Comparison of ENCODE assay signal across 20 cellular contexts in genomic region chr4:66769436-66769835, GRCh38.
DNase-seq lines count a peak whose midpoint lies in the region; FAIRE-seq and TF ChIP-seq lines count a peak whose summit lies in the region.
"Had no signal": no experiment of that assay in that cellular context is flagged by ENCODE, and none has a peak within 500 bp of the region (broad histone marks: within the 10 kb centered on the region; RNA-seq: fewer than 3 reads in every experiment).

No MANE protein-coding gene starts in this region.

- no peak overlapping the region for H3K9ac ChIP-seq in astrocyte (ENCODE audit: low read length)

- H3K4me2 ChIP-seq in astrocyte (ENCODE audit: low read length): no peak overlapping the region

- H3K36me3 ChIP-seq in astrocyte (ENCODE audit: insufficient read depth, low read length): no peaks in the 10 kb centered on the region

- H4K20me1 ChIP-seq in astrocyte (ENCODE audit: insufficient read depth, low read length): no peaks in the 10 kb centered on the region

- H3K27ac Mint-ChIP-seq in astrocyte (ENCODE audit: unreplicated experiment): no peak overlapping the region
- H3K27ac Mint-ChIP-seq: B cell; CD8-positive, alpha-beta memory T cell; T-helper 1 cell treated with Interleukin-12 subunit alpha and Interleukin-12 subunit beta and Interleukin-4 antibody, amounts not matched to agents 30 μg/mL and 1 μg/mL, for 36 hours had no signal

- H3K4me1 ChIP-seq in astrocyte (ENCODE audit: insufficient read depth, low read length): no peaks in the 10 kb centered on the region

- H2AFZ ChIP-seq in astrocyte (ENCODE audit: low read depth, low read length): peak overlapping the region; percentile 10

- H3K9me3 Mint-ChIP-seq in astrocyte (ENCODE audit: unreplicated experiment): no peaks in the 10 kb centered on the region
- H3K9me3 Mint-ChIP-seq: T-helper 1 cell treated with Interleukin-12 subunit alpha and Interleukin-12 subunit beta and Interleukin-4 antibody, amounts not matched to agents 30 μg/mL and 1 μg/mL, for 36 hours had no signal

- no peaks in the 10 kb centered on the region for H3K36me3 Mint-ChIP-seq in astrocyte (ENCODE audit: low read depth, unreplicated experiment)
- H3K36me3 Mint-ChIP-seq: CD8-positive, alpha-beta memory T cell had no signal

- no peaks in the 10 kb centered on the region for H3K79me2 ChIP-seq in astrocyte (ENCODE audit: insufficient read depth, low read length)

- H3K4me3 Mint-ChIP-seq in astrocyte (ENCODE audit: unreplicated experiment): no peak overlapping the region
- H3K4me3 Mint-ChIP-seq: B cell; CD8-positive, alpha-beta memory T cell; T-helper 1 cell treated with Interleukin-12 subunit alpha and Interleukin-12 subunit beta and Interleukin-4 antibody, amounts not matched to agents 30 μg/mL and 1 μg/mL, for 36 hours had no signal

- no peak overlapping the region for H3K4me3 ChIP-seq in astrocyte (ENCODE audit: insufficient read depth, low read depth, low read length)
- H3K4me3 ChIP-seq: GM12878 had no signal

- H3K27me3 Mint-ChIP-seq in astrocyte (ENCODE audit: low read depth, unreplicated experiment): no peaks in the 10 kb centered on the region
- H3K27me3 Mint-ChIP-seq: B cell; CD8-positive, alpha-beta memory T cell had no signal

- no peaks in the 10 kb centered on the region for H3K27me3 ChIP-seq in astrocyte (ENCODE audit: insufficient read depth, low read length)

- no peak overlapping the region for H3K27ac ChIP-seq in astrocyte (ENCODE audit: low read depth, low read length)

- H3K9me3 ChIP-seq in astrocyte (ENCODE audit: insufficient read depth, low read depth, low read length): no peaks in the 10 kb centered on the region

- no peak for TF ChIP-seq CTCF in astrocyte (IDR thresholded peaks at IDR 0.05; ENCODE audit: insufficient read depth, low read depth, low read length)

- DNase-seq in A172 (ENCODE audit: low spot score) (peak; percentile 1), COLO829 (ENCODE audit: low spot score) (peak; percentile 26), LoVo (ENCODE audit: low spot score) (peak; percentile 16), astrocyte (ENCODE audit: low read depth) (no peak), amygdala (lab: John Stamatoyannopoulos, UW) (no peak), NCI-H2171 treated with DMSO at 0.1 percent for 48 hours (lab: John Stamatoyannopoulos, UW) (no peak), NCI-H1105 treated with DMSO at 0.1 percent for 48 hours (lab: John Stamatoyannopoulos, UW) (no peak)
- no peak for DNase-seq in central memory CD4-positive, alpha-beta T cell
- DNase-seq: CD8-positive, alpha-beta memory T cell; Karpas-422; MV-4-11; NCI-H1436 treated with DMSO at 0.1 percent for 48 hours; NCI-H2107; Right ventricle myocardium superior had no signal

- FAIRE-seq in astrocyte (lab: Jason Lieb, UNC): no peak
- FAIRE-seq: GM12878, GM18507, H54, HepG2 had no signal

- no peaks in the 10 kb centered on the region for H3K4me1 Mint-ChIP-seq in astrocyte (ENCODE audit: low read depth, unreplicated experiment)
- H3K4me1 Mint-ChIP-seq: B cell; CD8-positive, alpha-beta memory T cell had no signal

Comparison
In these comparisons a context has a peak if more than half of its experiments do, and no peak if none do; other contexts are left out.
1. DNase-seq: peak in A172 (single experiment), COLO829 (single experiment) and LoVo (single experiment); none in astrocyte (single experiment), amygdala (0 of 56), central memory CD4-positive, alpha-beta T cell (single experiment), NCI-H2171 treated with DMSO at 0.1 percent for 48 hours (single experiment) and NCI-H1105 treated with DMSO at 0.1 percent for 48 hours (single experiment).